In the genomic region with DNA sequence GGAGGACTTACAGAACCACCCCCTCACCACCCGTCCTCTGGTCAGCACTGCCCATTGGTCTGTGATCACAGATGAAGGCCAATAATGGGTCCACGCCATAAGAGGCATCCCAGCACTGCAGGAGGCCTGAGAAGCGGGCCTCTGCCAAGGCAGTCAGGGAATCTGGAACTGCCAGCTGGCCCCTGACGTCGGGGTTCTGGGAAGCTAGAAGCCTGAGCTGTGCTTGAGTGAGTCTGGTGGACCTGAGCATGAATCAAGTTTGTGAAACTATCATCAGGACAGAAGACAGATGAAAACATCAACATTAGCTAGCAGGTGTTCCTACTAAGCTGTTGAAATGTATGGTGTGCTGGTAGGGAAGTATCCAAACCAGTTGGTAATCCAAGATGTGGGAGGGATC, we compare ENCODE assay signal across 20 cellular contexts. TPM values are rescaled to one million over a fixed set of nuclear protein-coding genes. Genes with fewer than 3 reads are reported as not detected.
DNase-seq lines count a peak whose midpoint lies in the region; ATAC-seq and TF ChIP-seq lines count a peak whose summit lies in the region.
"Had no signal": no experiment of that assay in that cellular context is flagged by ENCODE, and none has a peak within 500 bp of the region (broad histone marks: within the 10 kb centered on the region; RNA-seq: fewer than 3 reads in every experiment).

No MANE protein-coding gene starts in this region.

- TF ChIP-seq POLR2A in stomach (IDR thresholded peaks at IDR 0.05) = no peak

- TF ChIP-seq CTCF in right atrium auricular region (IDR thresholded peaks at IDR 0.05) = no peak
- TF ChIP-seq CTCF in stomach (IDR thresholded peaks at IDR 0.05) = no peak

- ATAC-seq in left ventricle myocardium superior = peak; percentile 21
- ATAC-seq: SK-N-SH treated with all-trans-retinoic acid at 6 μM for 48 hours had no signal

- H3K36me3 ChIP-seq in right atrium auricular region (peaks cover 6% of the 10 kb centered on the region), stomach (no peaks in the 10 kb centered on the region)

- H3K27me3 ChIP-seq in right atrium auricular region (no peaks in the 10 kb centered on the region), stomach (no peaks in the 10 kb centered on the region)

- 73 to 93% (median 90%) methylated on average over 4 to 5 of the region's 5 CpGs for WGBS in stomach, 5 donors

- H3K27ac ChIP-seq in right atrium auricular region (peak overlapping the region in 1 of 2 donors; percentile 5), stomach (peak overlapping the region in 3 of 5 donors; percentile 0 to 79 (median 10))
- H3K27ac ChIP-seq: C4-2B, PC-9 had no signal

- intact Hi-C loops in left ventricle myocardium superior (cut with micrococcal nuclease) (no loop called here), stomach (cut with DNase I; ENCODE audit: low total_unique reads) (no loop called here)

- H3K4me3 ChIP-seq in right atrium auricular region (no peak overlapping the region), stomach (no peak overlapping the region)
- H3K4me3 ChIP-seq: PC-9 had no signal

- DNase-seq in left ventricle myocardium superior (no peak), right atrium auricular region (ENCODE audit: low spot score) (no peak), medulla oblongata (ENCODE audit: extremely low spot score) (peak; percentile 45), stomach (no peak), NCI-H2029 (lab: John Stamatoyannopoulos, UW) (no peak), T-helper 9 cell (no peak), NCI-H1092 treated with DMSO at 0.1 percent for 48 hours (lab: John Stamatoyannopoulos, UW) (no peak)
- DNase-seq: Calu3; CD8-positive, alpha-beta memory T cell; DMS53; GF-D8; KG1; NCI-H1105 treated with DMSO at 0.1 percent for 48 hours; NCI-H1694; NCI-H2081 treated with DMSO at 0.1 percent for 48 hours; NCI-H510A; PC-9; RPMI8226 had no signal

- peak; percentile 10 for TF ChIP-seq EP300 in stomach (IDR thresholded peaks at IDR 0.05)

- H3K9me3 ChIP-seq in right atrium auricular region (no peaks in the 10 kb centered on the region), stomach (no peaks in the 10 kb centered on the region)

- peaks cover 0 to 76% of the 10 kb centered on the region in 2 donors for H3K4me1 ChIP-seq in right atrium auricular region
- H3K4me1 ChIP-seq in stomach = peaks cover 18 to 81% (median 44%) of the 10 kb centered on the region in 4 donors

RNA-seq across cellular contexts. Expression of gene ANGPTL2, which starts 7.8 kb away (rescaled TPM):
- total RNA-seq in left ventricle myocardium superior (27.4 TPM), right atrium auricular region (10 to 100 TPM; 42.8 to 55.8 TPM), stomach (10 to 100 TPM in 4 of 5 donors, 1 to 10 TPM in 1; 7.8 to 26.3 (median 14.0) TPM)
- 1 to 10 TPM; 5.7 to 6.1 (median 5.7) TPM for polyA plus RNA-seq in stomach
- total RNA-seq: Calu3; CD8-positive, alpha-beta memory T cell had no signal
- polyA plus RNA-seq: CD8-positive, alpha-beta memory T cell had no signal
